In the genomic region with DNA sequence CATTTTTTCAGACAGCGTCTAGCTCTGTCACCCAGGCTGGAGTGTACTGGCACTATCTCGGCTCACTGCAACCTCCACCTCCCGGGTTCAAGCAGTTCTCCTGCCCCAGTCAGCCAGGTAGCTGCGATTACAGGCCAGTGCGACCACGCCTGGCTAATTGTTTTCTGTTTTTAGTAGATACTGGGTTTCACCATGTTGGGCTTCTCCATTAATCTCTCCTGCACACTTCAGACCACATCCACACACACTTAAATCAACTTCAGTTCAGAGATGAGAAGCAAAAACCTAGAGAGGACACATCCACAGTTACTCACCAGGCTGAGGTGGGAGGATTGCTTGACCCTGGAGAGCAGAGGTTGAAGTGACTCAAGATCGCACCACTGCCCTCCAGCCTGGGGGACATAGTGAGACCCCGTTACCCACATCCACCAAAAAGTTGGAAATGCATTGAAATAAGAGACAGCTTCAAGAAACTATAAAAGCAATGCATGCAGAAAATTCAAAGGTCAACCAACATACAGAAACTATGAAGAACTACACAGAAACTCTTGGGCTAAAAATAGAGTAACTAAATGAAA, we compare ENCODE assay signal across 19 cellular contexts.
"Had no signal": no experiment of that assay in that cellular context is flagged by ENCODE, and none has a peak within 500 bp of the region (broad histone marks: within the 10 kb centered on the region; RNA-seq: fewer than 3 reads in every experiment).

No MANE protein-coding gene starts in this region.

- H3K4me3 Mint-ChIP-seq: activated CD4-positive, alpha-beta memory T cell treated with anti-CD3 and anti-CD28 coated beads for 36 hours; activated CD8-positive, alpha-beta memory T cell treated with anti-CD3 and anti-CD28 coated beads, Interleukin-2, amount 10 ng/mL, durations not matched to agents 7 days and 5 days; stimulated activated naive B cell treated with anti-CD40 and anti-IgM and Interleukin-4, amounts not matched to agents 10 μg/mL and 1 μg/mL and 100 μg/mL, for 72 hours had no signal

- H2AFZ ChIP-seq: parathyroid adenoma had no signal

- H3K27me3 Mint-ChIP-seq: activated CD4-positive, alpha-beta memory T cell treated with anti-CD3 and anti-CD28 coated beads for 36 hours; activated CD8-positive, alpha-beta memory T cell treated with anti-CD3 and anti-CD28 coated beads, Interleukin-2, amount 10 ng/mL, durations not matched to agents 7 days and 5 days; stimulated activated naive B cell treated with anti-CD40 and anti-IgM and Interleukin-4, amounts not matched to agents 10 μg/mL and 1 μg/mL and 100 μg/mL, for 72 hours had no signal

- H3K9me3 ChIP-seq: heart left ventricle, neutrophil, thyroid gland, uterus had no signal

- DNase-seq: activated CD4-positive, alpha-beta memory T cell treated with anti-CD3 and anti-CD28 coated beads for 36 hours; activated CD4-positive, alpha-beta T cell treated with anti-CD3 and anti-CD28 coated beads for 1 hour; activated CD8-positive, alpha-beta memory T cell treated with anti-CD3 and anti-CD28 coated beads, Interleukin-2, amount 10 ng/mL, durations not matched to agents 7 days and 5 days; activated gamma-delta T cell; activated T-cell treated with anti-CD3 and anti-CD28 coated beads, Interleukin-2, amount 50 U/mL, for 48 hours; anterior cingulate cortex; dorsolateral prefrontal cortex; endodermal cell; heart left ventricle; left cardiac atrium; midbrain; stimulated activated CD4-positive, alpha-beta T cell treated with anti-CD3 and anti-CD28 coated beads, Interleukin-2, amount 100 ng/mL, for 48 hours; SW 1271; thyroid gland; uterus had no signal

- H3K27ac ChIP-seq: dorsolateral prefrontal cortex, heart left ventricle, neutrophil, parathyroid adenoma, thyroid gland had no signal

- H3K4me1 ChIP-seq: parathyroid adenoma, uterus had no signal

- H3K4me3 ChIP-seq: dorsolateral prefrontal cortex, heart left ventricle, lung, thyroid gland, uterus had no signal

- H3K9ac ChIP-seq: parathyroid adenoma had no signal

- H3K79me2 ChIP-seq: parathyroid adenoma had no signal

- H3K27ac Mint-ChIP-seq: activated CD4-positive, alpha-beta memory T cell treated with anti-CD3 and anti-CD28 coated beads for 36 hours; activated CD8-positive, alpha-beta memory T cell treated with anti-CD3 and anti-CD28 coated beads, Interleukin-2, amount 10 ng/mL, durations not matched to agents 7 days and 5 days; stimulated activated naive B cell treated with anti-CD40 and anti-IgM and Interleukin-4, amounts not matched to agents 10 μg/mL and 1 μg/mL and 100 μg/mL, for 72 hours had no signal

- H3K27me3 ChIP-seq: dorsolateral prefrontal cortex, heart left ventricle, neutrophil, thyroid gland, uterus had no signal

- H3K36me3 ChIP-seq: heart left ventricle, neutrophil, thyroid gland, uterus had no signal

- ATAC-seq: activated CD8-positive, alpha-beta memory T cell treated with anti-CD3 and anti-CD28 coated beads, Interleukin-2, amount 10 ng/mL, durations not matched to agents 7 days and 5 days; heart left ventricle; left cardiac atrium; stimulated activated naive B cell treated with anti-CD40 and anti-IgM and Interleukin-4, amounts not matched to agents 10 μg/mL and 1 μg/mL and 100 μg/mL, for 72 hours had no signal

- H3K9me3 Mint-ChIP-seq: activated CD4-positive, alpha-beta memory T cell treated with anti-CD3 and anti-CD28 coated beads for 36 hours; stimulated activated naive B cell treated with anti-CD40 and anti-IgM and Interleukin-4, amounts not matched to agents 10 μg/mL and 1 μg/mL and 100 μg/mL, for 72 hours had no signal
